ENCODE assay signal across 22 cellular contexts in genomic region chr7:77655836-77656455, GRCh38. TPM values are rescaled to one million over a fixed set of nuclear protein-coding genes. Genes with fewer than 3 reads are reported as not detected.
DNase-seq lines count a peak whose midpoint lies in the region; TF ChIP-seq lines count a peak whose summit lies in the region.
"Had no signal": no experiment of that assay in that cellular context is flagged by ENCODE, and none has a peak within 500 bp of the region (broad histone marks: within the 10 kb centered on the region; RNA-seq: fewer than 3 reads in every experiment).

No MANE protein-coding gene starts in this region.

- POLR2A ChIA-PET in HEK293 (lab: Yijun Ruan, JAX), result interaction anchor here (0.7 kb wide), 1 partner anchor 118 kb away, joined by 4 read pairs; no protein-coding TSS in a partner anchor

- H3K9me3 ChIP-seq in HEK293 (ENCODE audit: control insufficient read depth, insufficient read depth, low read depth, low read length), result no peaks in the 10 kb centered on the region
- no peaks in the 10 kb centered on the region for H3K9me3 ChIP-seq in sigmoid colon
- H3K9me3 ChIP-seq in tibial artery, result no peaks in the 10 kb centered on the region
- H3K9me3 ChIP-seq: BE2C, esophagus muscularis mucosa, gastrocnemius medialis, Peyer's patch, thoracic aorta had no signal

- TF ChIP-seq CTCF in HEK293 (tag by site-specific recombination; IDR thresholded peaks at IDR 0.05), result no peak
- no peak for TF ChIP-seq CTCF in fibroblast of mammary gland (conservative IDR thresholded peaks at IDR 0.05; ENCODE audit: control insufficient read depth, insufficient read depth, low read depth, low read length)
- no peak for TF ChIP-seq CTCF in sigmoid colon (IDR thresholded peaks at IDR 0.05)
- TF ChIP-seq CTCF in tibial artery (IDR thresholded peaks at IDR 0.05), result no peak

- no peak for TF ChIP-seq EP300 in sigmoid colon (IDR thresholded peaks at IDR 0.05)

- H3K36me3 ChIP-seq in HEK293 (ENCODE audit: control insufficient read depth in 2 of 2, insufficient read depth in 1 of 2, low read length in 2 of 2) (peaks cover 9 to 11% of the 10 kb centered on the region in 2 experiments; a peak in 2 of 3 replicates), sigmoid colon (peaks cover 0 to 19% (median 0%) of the 10 kb centered on the region in 4 donors), tibial artery (peaks cover 10 to 16% (median 11%) of the 10 kb centered on the region in 3 donors)
- H3K36me3 ChIP-seq: BE2C, gastrocnemius medialis, thoracic aorta had no signal

- DNase-seq in amniotic epithelial cell (ENCODE audit: low read depth) (peak; percentile 45), fibroblast of mammary gland (ENCODE audit: low read depth) (peak; percentile 12), sigmoid colon (no peak), C1 segment of cervical spinal cord (lab: John Stamatoyannopoulos, UW) (no peak), GOT3 (lab: John Stamatoyannopoulos, UW) (no peak), tibial artery (no peak)
- no peak for DNase-seq in stimulated activated CD4-positive, alpha-beta T cell treated with anti-CD3 and anti-CD28 coated beads, Interleukin-2, amount 100 ng/mL, for 48 hours
- DNase-seq: activated CD4-positive, alpha-beta T cell treated with anti-CD3 and anti-CD28 coated beads, Interleukin-2, amount 50 U/mL, for 4 hours; activated naive CD4-positive, alpha-beta T cell; activated T-cell treated with anti-CD3 and anti-CD28 coated beads, Interleukin-2, amount 50 U/mL, for 72 hours; BE2C; DMS153; gastrocnemius medialis; left cardiac atrium; NCI-H1092; NCI-H1930; NCI-H69 had no signal

- WGBS in sigmoid colon, 2 donors, result 33 to 74% methylated on average over 9 of the region's 9 CpGs

- no peak overlapping the region for H3K4me3 ChIP-seq in HEK293 (ENCODE audit: low read depth, low read length)
- H3K4me3 ChIP-seq in fibroblast of mammary gland (ENCODE audit: control insufficient read depth, low read depth, low read length), result no peak overlapping the region
- H3K4me3 ChIP-seq in sigmoid colon, result no peak overlapping the region
- no peak overlapping the region for H3K4me3 ChIP-seq in tibial artery
- H3K4me3 ChIP-seq: coronary artery, esophagus muscularis mucosa, gastrocnemius medialis, Peyer's patch, thoracic aorta had no signal

- CTCF ChIA-PET in HEK293 (lab: Yijun Ruan, JAX), result interaction anchor here (0.6 to 4.6 kb wide), 8 partner anchors 18 to 289 kb away, joined by 3 to 49 read pairs (median 3); partner anchors contain the start of genes PHTF2 and TMEM60

- no peak for TF ChIP-seq POLR2A in sigmoid colon (IDR thresholded peaks at IDR 0.05)

- H3K4me1 ChIP-seq in HEK293 (ENCODE audit: control insufficient read depth, insufficient read depth, low read length) (no peaks in the 10 kb centered on the region), sigmoid colon (peaks cover 0 to 16% (median 7%) of the 10 kb centered on the region in 4 donors), tibial artery (no peaks in the 10 kb centered on the region)
- H3K4me1 ChIP-seq: BE2C, esophagus muscularis mucosa, gastrocnemius medialis, Peyer's patch had no signal

- H3K27me3 ChIP-seq in sigmoid colon (no peaks in the 10 kb centered on the region), tibial artery (no peaks in the 10 kb centered on the region)
- H3K27me3 ChIP-seq: BE2C, esophagus muscularis mucosa, gastrocnemius medialis, Peyer's patch had no signal

- no peak overlapping the region for H3K27ac ChIP-seq in HEK293 (ENCODE audit: extremely low read depth, low read depth, low read length)
- peak overlapping the region in 3 of 4 donors; percentile 22 to 32 (median 31) for H3K27ac ChIP-seq in sigmoid colon
- H3K27ac ChIP-seq in tibial artery, result no peak overlapping the region
- H3K27ac ChIP-seq: coronary artery, esophagus muscularis mucosa, gastrocnemius medialis, thoracic aorta had no signal

- intact Hi-C loops in sigmoid colon (cut with DNase I) (loop anchor here (5.0 to 10.0 kb wide), 2 partner anchors 41 to 359 kb away; partner anchors contain the start of gene RSBN1L), tibial artery (cut with DNase I; ENCODE audit: low total_unique reads) (loop anchor here (5.0 kb wide), 1 partner anchor 101 kb away; no protein-coding TSS in a partner anchor)

TF ChIP-seq in HEK293, 187 proteins besides CTCF, POLR2A, EP300 and RAD21:
- TF ChIP-seq SP3 (tag by site-specific recombination; IDR thresholded peaks at IDR 0.05) (no peak), ZNF621 (tag by site-specific recombination; IDR thresholded peaks at IDR 0.05) (no peak), ZNF600 (tag by site-specific recombination; IDR thresholded peaks at IDR 0.05) (0 out of 2 replicates have a peak, but pooled peaks have one; percentile 12), ZNF132 (tag by site-specific recombination; IDR thresholded peaks at IDR 0.05; ENCODE audit: borderline replicate concordance) (no peak), ZNF624 (tag by site-specific recombination; IDR thresholded peaks at IDR 0.05) (no peak), ZNF302 (tag by site-specific recombination; IDR thresholded peaks at IDR 0.05; ENCODE audit: low read depth) (no peak)

RNA-seq across cellular contexts. Expression of gene RSBN1L, which starts 40.3 kb away (rescaled TPM):
- total RNA-seq in sigmoid colon, result 10 to 100 TPM; 29.3 to 50.4 (median 40.7) TPM
- 10 to 100 TPM in 1 of 3 donors, 1 to 10 TPM in 2; 6.0 to 11.0 (median 7.9) TPM for polyA plus RNA-seq in sigmoid colon

Comparison
In these comparisons a context has a peak if more than half of its experiments do, and no peak if none do; other contexts are left out.
1. H3K27ac ChIP-seq: peak in sigmoid colon (3 of 4); none in HEK293 (single experiment) and tibial artery (0 of 2).
2. DNase-seq: peak in amniotic epithelial cell (single experiment) and fibroblast of mammary gland (single experiment); none in sigmoid colon (single experiment), C1 segment of cervical spinal cord (0 of 14), stimulated activated CD4-positive, alpha-beta T cell treated with anti-CD3 and anti-CD28 coated beads, Interleukin-2, amount 100 ng/mL, for 48 hours (0 of 2), GOT3 (single experiment) and tibial artery (0 of 2).